Comparison of ENCODE assay signal across 1 cellular context in genomic region chr10:78727251-78727650, GRCh38.
TF ChIP-seq lines count a peak whose summit lies in the region.

No MANE protein-coding gene starts in this region.

TF ChIP-seq in HCT116, 20 proteins besides CTCF, POLR2A, EP300 and RAD21 (continued from another document):
- TF ChIP-seq, protein P1, sequence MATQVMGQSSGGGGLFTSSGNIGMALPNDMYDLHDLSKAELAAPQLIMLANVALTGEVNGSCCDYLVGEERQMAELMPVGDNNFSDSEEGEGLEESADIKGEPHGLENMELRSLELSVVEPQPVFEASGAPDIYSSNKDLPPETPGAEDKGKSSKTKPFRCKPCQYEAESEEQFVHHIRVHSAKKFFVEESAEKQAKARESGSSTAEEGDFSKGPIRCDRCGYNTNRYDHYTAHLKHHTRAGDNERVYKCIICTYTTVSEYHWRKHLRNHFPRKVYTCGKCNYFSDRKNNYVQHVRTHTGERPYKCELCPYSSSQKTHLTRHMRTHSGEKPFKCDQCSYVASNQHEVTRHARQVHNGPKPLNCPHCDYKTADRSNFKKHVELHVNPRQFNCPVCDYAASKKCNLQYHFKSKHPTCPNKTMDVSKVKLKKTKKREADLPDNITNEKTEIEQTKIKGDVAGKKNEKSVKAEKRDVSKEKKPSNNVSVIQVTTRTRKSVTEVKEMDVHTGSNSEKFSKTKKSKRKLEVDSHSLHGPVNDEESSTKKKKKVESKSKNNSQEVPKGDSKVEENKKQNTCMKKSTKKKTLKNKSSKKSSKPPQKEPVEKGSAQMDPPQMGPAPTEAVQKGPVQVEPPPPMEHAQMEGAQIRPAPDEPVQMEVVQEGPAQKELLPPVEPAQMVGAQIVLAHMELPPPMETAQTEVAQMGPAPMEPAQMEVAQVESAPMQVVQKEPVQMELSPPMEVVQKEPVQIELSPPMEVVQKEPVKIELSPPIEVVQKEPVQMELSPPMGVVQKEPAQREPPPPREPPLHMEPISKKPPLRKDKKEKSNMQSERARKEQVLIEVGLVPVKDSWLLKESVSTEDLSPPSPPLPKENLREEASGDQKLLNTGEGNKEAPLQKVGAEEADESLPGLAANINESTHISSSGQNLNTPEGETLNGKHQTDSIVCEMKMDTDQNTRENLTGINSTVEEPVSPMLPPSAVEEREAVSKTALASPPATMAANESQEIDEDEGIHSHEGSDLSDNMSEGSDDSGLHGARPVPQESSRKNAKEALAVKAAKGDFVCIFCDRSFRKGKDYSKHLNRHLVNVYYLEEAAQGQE (IDR thresholded peaks at IDR 0.05; ENCODE audit: low read depth) = peak; percentile 22
